10 cellular contexts compared by ENCODE assay signal in the genomic region with DNA sequence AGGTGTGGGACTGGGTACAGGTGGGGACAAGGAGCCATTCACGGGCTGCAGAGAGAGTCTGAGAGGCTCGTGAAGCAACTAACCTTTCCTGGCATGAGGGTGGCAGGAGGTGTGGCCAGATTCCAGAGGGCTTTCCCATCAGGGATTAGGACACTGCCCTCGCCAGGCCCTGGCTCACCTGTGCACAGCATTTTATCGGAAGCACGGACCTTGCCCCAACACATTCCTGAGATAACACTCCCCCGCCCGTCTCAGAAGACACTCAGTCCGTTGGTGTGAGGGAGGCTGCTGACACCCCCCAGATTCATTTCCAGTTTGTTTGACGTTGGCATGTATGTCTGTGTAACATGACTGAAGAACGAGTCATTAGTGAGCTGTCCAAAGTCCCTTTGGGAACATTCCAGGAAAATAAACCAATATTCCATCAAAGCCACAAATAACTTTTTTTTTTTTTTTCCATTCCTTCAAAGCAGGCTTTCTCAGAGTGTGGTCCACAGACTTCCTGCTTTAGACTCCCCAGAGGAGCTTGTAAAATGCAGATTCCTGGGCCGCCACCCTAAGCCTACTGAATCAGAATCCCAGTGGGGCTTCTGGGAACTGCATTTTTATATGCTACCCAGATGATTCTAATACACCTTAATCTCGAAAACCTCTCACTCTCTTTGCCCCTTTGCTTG. TPM values are rescaled to one million over a fixed set of nuclear protein-coding genes. Genes with fewer than 3 reads are reported as not detected.
DNase-seq lines count a peak whose midpoint lies in the region; FAIRE-seq and TF ChIP-seq lines count a peak whose summit lies in the region.
"Had no signal": no experiment of that assay in that cellular context is flagged by ENCODE, and none has a peak within 500 bp of the region (broad histone marks: within the 10 kb centered on the region; RNA-seq: fewer than 3 reads in every experiment).

No MANE protein-coding gene starts in this region.

- H4K5ac ChIP-seq in mesendoderm (ENCODE audit: low read length) = no peak overlapping the region

- no peak overlapping the region for H2BK15ac ChIP-seq in mesendoderm (replicated peaks; ENCODE audit: low read depth)

- FAIRE-seq in D721Med (lab: Jason Lieb, UNC) = no peak

- no peak overlapping the region for H4K8ac ChIP-seq in mesendoderm (ENCODE audit: low read depth, low read length)

- H3K27ac ChIP-seq in cingulate gyrus (ENCODE audit: low read depth, low read length) (peak overlapping the region; percentile 60), mesendoderm (ENCODE audit: low read depth, low read length) (no peak overlapping the region)

- H3K4me2 ChIP-seq in mesendoderm (ENCODE audit: low read length) = no peak overlapping the region

- no peaks in the 10 kb centered on the region for H3K4me1 ChIP-seq in mesendoderm (ENCODE audit: control insufficient read depth, low read depth, low read length)

- WGBS in mesendoderm (ENCODE audit: extremely low coverage, insufficient coverage, low lambda C conversion rate) = no CpG with 5 or more reads among the region's 12 CpGs

- no peak for TF ChIP-seq CTCF in AG09309 (IDR thresholded peaks at IDR 0.05; ENCODE audit: control insufficient read depth, insufficient read depth, low read depth, low read length, missing control alignments)
- TF ChIP-seq CTCF in LNCAP (IDR thresholded peaks at IDR 0.05) = peak; percentile 17; the same call in 1 of the 2 replicates
- no peak for TF ChIP-seq CTCF in D721Med (IDR thresholded peaks at IDR 0.05; ENCODE audit: insufficient read depth, missing control alignments)

- no peak overlapping the region for H3K9ac ChIP-seq in mesendoderm (ENCODE audit: low read length)

- H2AK5ac ChIP-seq in mesendoderm (ENCODE audit: low read length) = no peak overlapping the region

- no peak overlapping the region for H2BK120ac ChIP-seq in mesendoderm (ENCODE audit: low read depth, low read length)

- no peak overlapping the region for H3K56ac ChIP-seq in mesendoderm (ENCODE audit: low read length)

- H3K4me3 ChIP-seq in AG09309 (ENCODE audit: control insufficient read depth, low read depth, low read length) (no peak overlapping the region), mesendoderm (ENCODE audit: low read length) (no peak overlapping the region)

- no peak overlapping the region for H3K18ac ChIP-seq in mesendoderm (ENCODE audit: low read length)

- H3K79me2 ChIP-seq in mesendoderm (ENCODE audit: control insufficient read depth, insufficient read depth, low read length) = peaks cover 3% of the 10 kb centered on the region

- DNase-seq in AG09309 (ENCODE audit: low read depth) (peak; percentile 77), mesendoderm (peak; percentile 72), DMS 273 treated with DMSO at 0.1 percent for 48 hours (lab: John Stamatoyannopoulos, UW) (no peak), CD1c-positive myeloid dendritic cell (ENCODE audit: extremely low spot score) (no peak), D721Med (ENCODE audit: insufficient read length, low spot score) (no peak), DMS79 treated with DMSO at 0.1 percent for 48 hours (lab: John Stamatoyannopoulos, UW) (no peak)
- DNase-seq: cerebellar nuclear complex, posterior cingulate gyrus had no signal

- H3K27me3 ChIP-seq in mesendoderm (ENCODE audit: insufficient read depth, low read length, poor library complexity) = no peaks in the 10 kb centered on the region

- no peak overlapping the region for H3K4ac ChIP-seq in mesendoderm (ENCODE audit: low read depth, low read length)

- no peak overlapping the region for H2BK5ac ChIP-seq in mesendoderm (ENCODE audit: low read length)

- no peak overlapping the region for H3K23ac ChIP-seq in mesendoderm (ENCODE audit: low read length)

- H3K36me3 ChIP-seq in mesendoderm (ENCODE audit: control insufficient read depth, insufficient read depth, low read length) = no peaks in the 10 kb centered on the region

- peaks cover 4% of the 10 kb centered on the region for H3K79me1 ChIP-seq in mesendoderm (ENCODE audit: low read length)

RNA-seq across cellular contexts. Expression of gene WWC1, which starts 23.4 kb away (rescaled TPM):
- polyA plus RNA-seq in mesendoderm (2013, experiment 1 of 2) = 23.3 TPM
- 24.1 TPM for polyA plus RNA-seq in mesendoderm (2013, experiment 2 of 2)

Comparison
In these comparisons a context has a peak if more than half of its experiments do, and no peak if none do; other contexts are left out.
1. DNase-seq: peak in AG09309 (single experiment) and mesendoderm (single experiment); none in DMS 273 treated with DMSO at 0.1 percent for 48 hours (single experiment), CD1c-positive myeloid dendritic cell (single experiment), D721Med (single experiment) and DMS79 treated with DMSO at 0.1 percent for 48 hours (single experiment).